In genomic region chr7:129859188-129859587, GRCh38 we compare ENCODE assay signal across 12 cellular contexts.
DNase-seq lines count a peak whose midpoint lies in the region; TF ChIP-seq lines count a peak whose summit lies in the region.
"Had no signal": no experiment of that assay in that cellular context is flagged by ENCODE, and none has a peak within 500 bp of the region (broad histone marks: within the 10 kb centered on the region; RNA-seq: fewer than 3 reads in every experiment).

No MANE protein-coding gene starts in this region.

- no peaks in the 10 kb centered on the region for H3K27me3 Mint-ChIP-seq in activated CD4-positive, alpha-beta T cell treated with anti-CD3 and anti-CD28 coated beads, Interleukin-2, amount 10 ng/mL, durations not matched to agents 24 days and 14 days
- H3K27me3 Mint-ChIP-seq: activated naive CD8-positive, alpha-beta T cell treated with anti-CD3 and anti-CD28 coated beads, Interleukin-2, amount 10 ng/mL, durations not matched to agents 7 days and 5 days had no signal

- H3K27me3 ChIP-seq in muscle layer of duodenum (ENCODE audit: low read depth, low read length) = no peaks in the 10 kb centered on the region

- no peak overlapping the region for H3K4me3 ChIP-seq in GM12865 (ENCODE audit: low read depth, low read length)
- H3K4me3 ChIP-seq in muscle layer of duodenum (ENCODE audit: low read depth in 1 of 2, low read length in 2 of 2) = no peak overlapping the region

- peak overlapping the region; percentile 52 for H3K27ac ChIP-seq in muscle layer of duodenum (ENCODE audit: low read length)

- H3K4me1 Mint-ChIP-seq in activated CD4-positive, alpha-beta T cell treated with anti-CD3 and anti-CD28 coated beads, Interleukin-2, amount 10 ng/mL, durations not matched to agents 24 days and 14 days = peaks cover 22% of the 10 kb centered on the region

- DNase-seq in GM12865 (ENCODE audit: low read depth) (peak; percentile 46), Kasumi-1 (lab: John Stamatoyannopoulos, UW) (peak; percentile 92 to 94), amniotic epithelial cell (ENCODE audit: low read depth) (peak; percentile 71), SK-N-DZ (ENCODE audit: low spot score) (no peak), GM10266 (ENCODE audit: extremely low spot score) (no peak), KG1 (lab: John Stamatoyannopoulos, UW) (no peak)
- no peak for DNase-seq in activated CD4-positive, alpha-beta T cell treated with anti-CD3 and anti-CD28 coated beads, Interleukin-2, amount 10 ng/mL, durations not matched to agents 24 days and 14 days
- DNase-seq: activated naive CD8-positive, alpha-beta T cell treated with anti-CD3 and anti-CD28 coated beads, Interleukin-2, amount 10 ng/mL, durations not matched to agents 7 days and 5 days; DMS153; NCI-H1930; trophoblast cell had no signal

- peaks cover 26 to 45% of the 10 kb centered on the region in 2 donors for H3K4me1 ChIP-seq in muscle layer of duodenum (ENCODE audit: control insufficient read depth in 1 of 2, insufficient read depth in 2 of 2, low read length in 2 of 2)

- intact Hi-C loops in activated CD4-positive, alpha-beta T cell treated with anti-CD3 and anti-CD28 coated beads, Interleukin-2, amount 10 ng/mL, durations not matched to agents 24 days and 14 days (cut with micrococcal nuclease) = no loop called here

- no peak overlapping the region for H3K27ac Mint-ChIP-seq in activated CD4-positive, alpha-beta T cell treated with anti-CD3 and anti-CD28 coated beads, Interleukin-2, amount 10 ng/mL, durations not matched to agents 24 days and 14 days
- H3K27ac Mint-ChIP-seq: activated naive CD8-positive, alpha-beta T cell treated with anti-CD3 and anti-CD28 coated beads, Interleukin-2, amount 10 ng/mL, durations not matched to agents 7 days and 5 days had no signal

- H3K9me3 Mint-ChIP-seq in activated CD4-positive, alpha-beta T cell treated with anti-CD3 and anti-CD28 coated beads, Interleukin-2, amount 10 ng/mL, durations not matched to agents 24 days and 14 days = no peaks in the 10 kb centered on the region
- H3K9me3 Mint-ChIP-seq: activated naive CD8-positive, alpha-beta T cell treated with anti-CD3 and anti-CD28 coated beads, Interleukin-2, amount 10 ng/mL, durations not matched to agents 7 days and 5 days had no signal

- peaks cover 5% of the 10 kb centered on the region for H3K36me3 Mint-ChIP-seq in activated CD4-positive, alpha-beta T cell treated with anti-CD3 and anti-CD28 coated beads, Interleukin-2, amount 10 ng/mL, durations not matched to agents 24 days and 14 days (ENCODE audit: low read depth)

- H3K4me3 Mint-ChIP-seq in activated CD4-positive, alpha-beta T cell treated with anti-CD3 and anti-CD28 coated beads, Interleukin-2, amount 10 ng/mL, durations not matched to agents 24 days and 14 days = no peak overlapping the region
- H3K4me3 Mint-ChIP-seq: activated naive CD8-positive, alpha-beta T cell treated with anti-CD3 and anti-CD28 coated beads, Interleukin-2, amount 10 ng/mL, durations not matched to agents 7 days and 5 days had no signal

- H3K36me3 ChIP-seq in muscle layer of duodenum (ENCODE audit: control insufficient read depth in 1 of 2, insufficient read depth in 2 of 2, low read length in 2 of 2) = no peaks in the 10 kb centered on the region

- TF ChIP-seq CTCF in GM12865 (IDR thresholded peaks at IDR 0.05; ENCODE audit: insufficient read depth, low read depth, low read length, missing control alignments) (no peak), GM10266 (IDR thresholded peaks at IDR 0.05; ENCODE audit: control insufficient read depth, insufficient read depth, low read depth, missing control alignments) (no peak)

- no peaks in the 10 kb centered on the region for H3K9me3 ChIP-seq in muscle layer of duodenum (ENCODE audit: control insufficient read depth in 1 of 2, low read length in 2 of 2)

Comparison
In these comparisons a context has a peak if more than half of its experiments do, and no peak if none do; other contexts are left out.
1. DNase-seq: peak in GM12865 (single experiment), Kasumi-1 (2 of 2) and amniotic epithelial cell (single experiment); none in SK-N-DZ (single experiment), GM10266 (single experiment), KG1 (single experiment) and activated CD4-positive, alpha-beta T cell treated with anti-CD3 and anti-CD28 coated beads, Interleukin-2, amount 10 ng/mL, durations not matched to agents 24 days and 14 days (single experiment).